Comparison of ENCODE assay signal across 1 cellular context in the genomic region with DNA sequence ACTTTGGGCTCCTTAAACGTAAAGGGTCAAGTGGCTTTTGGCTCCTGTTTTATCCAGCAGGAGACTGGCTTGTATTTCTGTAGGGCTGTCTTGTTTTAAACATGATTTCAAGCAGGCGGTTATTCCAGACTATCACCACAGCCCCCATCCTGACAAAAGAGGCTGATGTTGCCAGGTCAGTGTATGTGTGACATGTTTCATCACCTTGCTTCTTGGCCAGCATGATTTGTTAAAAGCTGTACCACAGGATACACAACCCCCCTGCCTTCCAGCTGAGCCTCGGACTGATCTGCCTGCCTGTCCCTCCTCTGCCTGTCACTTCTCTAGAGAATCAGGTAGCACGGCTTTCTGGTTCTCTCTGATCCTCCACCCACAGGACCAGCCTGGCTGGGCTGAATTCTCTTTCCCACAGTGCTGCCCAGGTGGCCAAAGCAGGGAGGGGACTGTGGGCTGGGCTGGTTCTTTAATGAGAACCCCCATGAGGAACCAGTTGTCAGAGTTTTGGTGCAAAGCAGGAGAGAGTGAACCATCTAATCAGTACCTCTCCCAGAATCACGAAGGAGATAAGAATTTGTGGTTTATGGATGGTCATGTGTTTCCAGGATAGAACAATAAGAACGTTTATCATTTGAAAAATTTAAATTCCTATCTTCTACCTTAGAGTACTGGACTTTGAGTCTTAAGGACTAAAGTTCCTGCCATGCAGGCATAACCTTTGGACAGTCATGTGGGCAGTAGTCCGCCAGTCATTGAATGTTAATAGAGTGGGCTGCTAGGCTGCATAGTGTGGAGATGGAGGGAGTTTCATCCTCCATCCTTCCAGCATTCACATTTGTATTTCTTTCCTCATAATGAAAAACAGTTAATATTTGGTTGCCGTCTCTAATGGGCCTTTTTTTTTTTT.
TF ChIP-seq lines count a peak whose summit lies in the region.

No MANE protein-coding gene starts in this region.

TF ChIP-seq in IMR-90, 13 proteins besides CTCF, POLR2A, EP300 and RAD21:
- no peak for TF ChIP-seq CEBPB (IDR thresholded peaks at IDR 0.05; ENCODE audit: low read depth, low read length)
- TF ChIP-seq MXI1 (IDR thresholded peaks at IDR 0.05; ENCODE audit: borderline replicate concordance, low read depth, low read length), result no peak
- TF ChIP-seq, protein P1, sequence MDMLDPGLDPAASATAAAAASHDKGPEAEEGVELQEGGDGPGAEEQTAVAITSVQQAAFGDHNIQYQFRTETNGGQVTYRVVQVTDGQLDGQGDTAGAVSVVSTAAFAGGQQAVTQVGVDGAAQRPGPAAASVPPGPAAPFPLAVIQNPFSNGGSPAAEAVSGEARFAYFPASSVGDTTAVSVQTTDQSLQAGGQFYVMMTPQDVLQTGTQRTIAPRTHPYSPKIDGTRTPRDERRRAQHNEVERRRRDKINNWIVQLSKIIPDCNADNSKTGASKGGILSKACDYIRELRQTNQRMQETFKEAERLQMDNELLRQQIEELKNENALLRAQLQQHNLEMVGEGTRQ (IDR thresholded peaks at IDR 0.05; ENCODE audit: low read depth, low read length), result no peak
- no peak for TF ChIP-seq RCOR1 (IDR thresholded peaks at IDR 0.05; ENCODE audit: insufficient replicate concordance, low read length)
- TF ChIP-seq BHLHE40 (IDR thresholded peaks at IDR 0.05; ENCODE audit: low read depth, low read length), result no peak
- TF ChIP-seq, protein P2, sequence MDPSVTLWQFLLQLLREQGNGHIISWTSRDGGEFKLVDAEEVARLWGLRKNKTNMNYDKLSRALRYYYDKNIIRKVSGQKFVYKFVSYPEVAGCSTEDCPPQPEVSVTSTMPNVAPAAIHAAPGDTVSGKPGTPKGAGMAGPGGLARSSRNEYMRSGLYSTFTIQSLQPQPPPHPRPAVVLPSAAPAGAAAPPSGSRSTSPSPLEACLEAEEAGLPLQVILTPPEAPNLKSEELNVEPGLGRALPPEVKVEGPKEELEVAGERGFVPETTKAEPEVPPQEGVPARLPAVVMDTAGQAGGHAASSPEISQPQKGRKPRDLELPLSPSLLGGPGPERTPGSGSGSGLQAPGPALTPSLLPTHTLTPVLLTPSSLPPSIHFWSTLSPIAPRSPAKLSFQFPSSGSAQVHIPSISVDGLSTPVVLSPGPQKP (IDR thresholded peaks at IDR 0.05; ENCODE audit: borderline replicate concordance, low read depth, low read length), result no peak
- no peak for TF ChIP-seq MAZ (IDR thresholded peaks at IDR 0.05; ENCODE audit: borderline replicate concordance, low read depth, low read length)
- no peak for TF ChIP-seq RFX5 (IDR thresholded peaks at IDR 0.05; ENCODE audit: low read depth, low read length)
- TF ChIP-seq SMC3 (IDR thresholded peaks at IDR 0.05; ENCODE audit: low read depth, low read length), result no peak
- TF ChIP-seq MAFK (IDR thresholded peaks at IDR 0.05; ENCODE audit: low read depth, low read length), result no peak
TF ChIP-seq in IMR-90: peak in this region for 0.
